Comparison of ENCODE assay signal across 1 cellular context in the genomic region with DNA sequence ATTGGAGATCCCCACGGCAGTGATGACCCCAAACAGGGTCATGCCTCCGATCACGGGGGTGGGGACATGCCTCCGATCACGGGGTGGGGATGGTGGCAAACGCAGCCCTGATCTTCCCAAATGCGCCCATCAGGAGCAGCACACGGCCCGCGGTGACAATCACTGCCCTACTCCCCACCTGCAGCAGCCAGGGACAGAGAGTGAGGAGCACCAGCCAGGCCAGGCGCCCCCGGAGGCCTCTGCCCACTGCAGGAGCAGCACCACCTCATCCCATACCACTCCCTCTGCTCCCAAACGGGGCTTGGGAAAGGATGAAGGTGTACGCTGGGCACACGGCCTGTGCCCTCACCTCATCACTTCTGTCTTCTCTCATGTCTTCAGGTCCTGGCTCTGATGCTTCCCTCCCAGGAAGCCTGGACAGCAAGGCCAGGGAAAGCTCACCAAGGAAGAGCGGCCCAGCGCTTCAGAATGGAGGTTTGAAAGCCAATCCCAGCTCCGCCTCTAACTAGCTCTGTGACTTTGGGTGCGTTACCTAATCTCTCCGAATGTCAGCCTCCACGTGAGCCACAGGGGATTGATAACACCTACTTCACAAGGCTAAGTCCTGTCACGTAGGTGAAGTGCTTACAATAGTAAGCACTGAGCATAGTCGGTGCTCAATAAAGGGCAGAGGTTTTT.
TF ChIP-seq lines count a peak whose summit lies in the region.

No MANE protein-coding gene starts in this region.

TF ChIP-seq in H1, 55 proteins besides CTCF, POLR2A, EP300 and RAD21:
- TF ChIP-seq ASH2L (IDR thresholded peaks at IDR 0.05; ENCODE audit: low read length) (no peak), TAF7 (optimal IDR thresholded peaks at IDR 0.05; ENCODE audit: borderline replicate concordance, low read depth, low read length) (no peak), CREB1 (IDR thresholded peaks at IDR 0.05) (no peak), TBP (IDR thresholded peaks at IDR 0.05; ENCODE audit: low read depth, low read length) (no peak), CHD2 (IDR thresholded peaks at IDR 0.05; ENCODE audit: low read length) (no peak), SUZ12 (IDR thresholded peaks at IDR 0.05; ENCODE audit: low read length) (no peak), EGR1 (IDR thresholded peaks at IDR 0.05; ENCODE audit: borderline replicate concordance, low read depth, low read length) (no peak)
- TF ChIP-seq, protein P1, sequence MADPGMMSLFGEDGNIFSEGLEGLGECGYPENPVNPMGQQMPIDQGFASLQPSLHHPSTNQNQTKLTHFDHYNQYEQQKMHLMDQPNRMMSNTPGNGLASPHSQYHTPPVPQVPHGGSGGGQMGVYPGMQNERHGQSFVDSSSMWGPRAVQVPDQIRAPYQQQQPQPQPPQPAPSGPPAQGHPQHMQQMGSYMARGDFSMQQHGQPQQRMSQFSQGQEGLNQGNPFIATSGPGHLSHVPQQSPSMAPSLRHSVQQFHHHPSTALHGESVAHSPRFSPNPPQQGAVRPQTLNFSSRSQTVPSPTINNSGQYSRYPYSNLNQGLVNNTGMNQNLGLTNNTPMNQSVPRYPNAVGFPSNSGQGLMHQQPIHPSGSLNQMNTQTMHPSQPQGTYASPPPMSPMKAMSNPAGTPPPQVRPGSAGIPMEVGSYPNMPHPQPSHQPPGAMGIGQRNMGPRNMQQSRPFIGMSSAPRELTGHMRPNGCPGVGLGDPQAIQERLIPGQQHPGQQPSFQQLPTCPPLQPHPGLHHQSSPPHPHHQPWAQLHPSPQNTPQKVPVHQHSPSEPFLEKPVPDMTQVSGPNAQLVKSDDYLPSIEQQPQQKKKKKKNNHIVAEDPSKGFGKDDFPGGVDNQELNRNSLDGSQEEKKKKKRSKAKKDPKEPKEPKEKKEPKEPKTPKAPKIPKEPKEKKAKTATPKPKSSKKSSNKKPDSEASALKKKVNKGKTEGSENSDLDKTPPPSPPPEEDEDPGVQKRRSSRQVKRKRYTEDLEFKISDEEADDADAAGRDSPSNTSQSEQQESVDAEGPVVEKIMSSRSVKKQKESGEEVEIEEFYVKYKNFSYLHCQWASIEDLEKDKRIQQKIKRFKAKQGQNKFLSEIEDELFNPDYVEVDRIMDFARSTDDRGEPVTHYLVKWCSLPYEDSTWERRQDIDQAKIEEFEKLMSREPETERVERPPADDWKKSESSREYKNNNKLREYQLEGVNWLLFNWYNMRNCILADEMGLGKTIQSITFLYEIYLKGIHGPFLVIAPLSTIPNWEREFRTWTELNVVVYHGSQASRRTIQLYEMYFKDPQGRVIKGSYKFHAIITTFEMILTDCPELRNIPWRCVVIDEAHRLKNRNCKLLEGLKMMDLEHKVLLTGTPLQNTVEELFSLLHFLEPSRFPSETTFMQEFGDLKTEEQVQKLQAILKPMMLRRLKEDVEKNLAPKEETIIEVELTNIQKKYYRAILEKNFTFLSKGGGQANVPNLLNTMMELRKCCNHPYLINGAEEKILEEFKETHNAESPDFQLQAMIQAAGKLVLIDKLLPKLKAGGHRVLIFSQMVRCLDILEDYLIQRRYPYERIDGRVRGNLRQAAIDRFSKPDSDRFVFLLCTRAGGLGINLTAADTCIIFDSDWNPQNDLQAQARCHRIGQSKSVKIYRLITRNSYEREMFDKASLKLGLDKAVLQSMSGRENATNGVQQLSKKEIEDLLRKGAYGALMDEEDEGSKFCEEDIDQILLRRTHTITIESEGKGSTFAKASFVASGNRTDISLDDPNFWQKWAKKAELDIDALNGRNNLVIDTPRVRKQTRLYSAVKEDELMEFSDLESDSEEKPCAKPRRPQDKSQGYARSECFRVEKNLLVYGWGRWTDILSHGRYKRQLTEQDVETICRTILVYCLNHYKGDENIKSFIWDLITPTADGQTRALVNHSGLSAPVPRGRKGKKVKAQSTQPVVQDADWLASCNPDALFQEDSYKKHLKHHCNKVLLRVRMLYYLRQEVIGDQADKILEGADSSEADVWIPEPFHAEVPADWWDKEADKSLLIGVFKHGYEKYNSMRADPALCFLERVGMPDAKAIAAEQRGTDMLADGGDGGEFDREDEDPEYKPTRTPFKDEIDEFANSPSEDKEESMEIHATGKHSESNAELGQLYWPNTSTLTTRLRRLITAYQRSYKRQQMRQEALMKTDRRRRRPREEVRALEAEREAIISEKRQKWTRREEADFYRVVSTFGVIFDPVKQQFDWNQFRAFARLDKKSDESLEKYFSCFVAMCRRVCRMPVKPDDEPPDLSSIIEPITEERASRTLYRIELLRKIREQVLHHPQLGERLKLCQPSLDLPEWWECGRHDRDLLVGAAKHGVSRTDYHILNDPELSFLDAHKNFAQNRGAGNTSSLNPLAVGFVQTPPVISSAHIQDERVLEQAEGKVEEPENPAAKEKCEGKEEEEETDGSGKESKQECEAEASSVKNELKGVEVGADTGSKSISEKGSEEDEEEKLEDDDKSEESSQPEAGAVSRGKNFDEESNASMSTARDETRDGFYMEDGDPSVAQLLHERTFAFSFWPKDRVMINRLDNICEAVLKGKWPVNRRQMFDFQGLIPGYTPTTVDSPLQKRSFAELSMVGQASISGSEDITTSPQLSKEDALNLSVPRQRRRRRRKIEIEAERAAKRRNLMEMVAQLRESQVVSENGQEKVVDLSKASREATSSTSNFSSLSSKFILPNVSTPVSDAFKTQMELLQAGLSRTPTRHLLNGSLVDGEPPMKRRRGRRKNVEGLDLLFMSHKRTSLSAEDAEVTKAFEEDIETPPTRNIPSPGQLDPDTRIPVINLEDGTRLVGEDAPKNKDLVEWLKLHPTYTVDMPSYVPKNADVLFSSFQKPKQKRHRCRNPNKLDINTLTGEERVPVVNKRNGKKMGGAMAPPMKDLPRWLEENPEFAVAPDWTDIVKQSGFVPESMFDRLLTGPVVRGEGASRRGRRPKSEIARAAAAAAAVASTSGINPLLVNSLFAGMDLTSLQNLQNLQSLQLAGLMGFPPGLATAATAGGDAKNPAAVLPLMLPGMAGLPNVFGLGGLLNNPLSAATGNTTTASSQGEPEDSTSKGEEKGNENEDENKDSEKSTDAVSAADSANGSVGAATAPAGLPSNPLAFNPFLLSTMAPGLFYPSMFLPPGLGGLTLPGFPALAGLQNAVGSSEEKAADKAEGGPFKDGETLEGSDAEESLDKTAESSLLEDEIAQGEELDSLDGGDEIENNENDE (IDR thresholded peaks at IDR 0.05; ENCODE audit: insufficient replicate concordance, low read length), result no peak
- TF ChIP-seq, protein P2, sequence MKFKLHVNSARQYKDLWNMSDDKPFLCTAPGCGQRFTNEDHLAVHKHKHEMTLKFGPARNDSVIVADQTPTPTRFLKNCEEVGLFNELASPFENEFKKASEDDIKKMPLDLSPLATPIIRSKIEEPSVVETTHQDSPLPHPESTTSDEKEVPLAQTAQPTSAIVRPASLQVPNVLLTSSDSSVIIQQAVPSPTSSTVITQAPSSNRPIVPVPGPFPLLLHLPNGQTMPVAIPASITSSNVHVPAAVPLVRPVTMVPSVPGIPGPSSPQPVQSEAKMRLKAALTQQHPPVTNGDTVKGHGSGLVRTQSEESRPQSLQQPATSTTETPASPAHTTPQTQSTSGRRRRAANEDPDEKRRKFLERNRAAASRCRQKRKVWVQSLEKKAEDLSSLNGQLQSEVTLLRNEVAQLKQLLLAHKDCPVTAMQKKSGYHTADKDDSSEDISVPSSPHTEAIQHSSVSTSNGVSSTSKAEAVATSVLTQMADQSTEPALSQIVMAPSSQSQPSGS (IDR thresholded peaks at IDR 0.05; ENCODE audit: low read length), result no peak
